In genomic region chr10:117166420-117167345, GRCh38 we compare ENCODE assay signal across 10 cellular contexts. TPM values are rescaled to one million over a fixed set of nuclear protein-coding genes. Genes with fewer than 3 reads are reported as not detected.
A peak's percentile ranks its signal among the peaks of the same experiment; 100 is the strongest.
DNase-seq lines count a peak whose midpoint lies in the region; ATAC-seq and TF ChIP-seq lines count a peak whose summit lies in the region.
"Had no signal": no experiment of that assay in that cellular context is flagged by ENCODE, and none has a peak within 500 bp of the region (broad histone marks: within the 10 kb centered on the region; RNA-seq: fewer than 3 reads in every experiment).

No MANE protein-coding gene starts in this region.

- TF ChIP-seq CTCF in A673 (conservative IDR thresholded peaks at IDR 0.05; ENCODE audit: low read depth, low read length) = no peak
- TF ChIP-seq CTCF in CD4-positive, alpha-beta T cell (IDR thresholded peaks at IDR 0.05) = no peak
- no peak for TF ChIP-seq CTCF in colonic mucosa (IDR thresholded peaks at IDR 0.05)

- H3K36me3 ChIP-seq in A673 (ENCODE audit: insufficient read depth, low read length, poor library complexity, severe bottlenecking) (no peaks in the 10 kb centered on the region), colonic mucosa (no peaks in the 10 kb centered on the region)
- H3K36me3 ChIP-seq: suprapubic skin had no signal

- H3K27ac ChIP-seq in A673 (ENCODE audit: low read depth, low read length, poor library complexity, severe bottlenecking) (peak overlapping the region; percentile 73), colonic mucosa (no peak overlapping the region)
- no peak overlapping the region for H3K27ac ChIP-seq in CD4-positive, alpha-beta T cell (ENCODE audit: low read depth, low read length)
- H3K27ac ChIP-seq: suprapubic skin had no signal

- H3K27me3 ChIP-seq in A673 (replicated peaks; ENCODE audit: insufficient read depth, low read depth, low read length, poor library complexity) = no peaks in the 10 kb centered on the region
- peaks cover 92% of the 10 kb centered on the region for H3K27me3 ChIP-seq in CD4-positive, alpha-beta T cell (ENCODE audit: control insufficient read depth, insufficient read depth, low read length)
- H3K27me3 ChIP-seq in colonic mucosa = peaks cover 88% of the 10 kb centered on the region

- POLR2A ChIA-PET in A673 (lab: Charles Lee; ENCODE audit: low non-redundant PET) (interaction anchor here (0.6 to 0.7 kb wide), 2 partner anchors 76 to 95 kb away, joined by 5 to 7 read pairs; no protein-coding TSS in a partner anchor), T-cell (lab: Charles Lee) (no interaction called here)
- POLR2A ChIA-PET in CD4-positive, alpha-beta T cell (lab: Charles Lee) = interaction anchor here (1.3 kb wide), 1 partner anchor 8 kb away, joined by 4 read pairs; no protein-coding TSS in a partner anchor

- DNase-seq in A673 (ENCODE audit: low spot score) (peak; percentile 33), T-cell (no peak), colonic mucosa (no peak), GOT3 (lab: John Stamatoyannopoulos, UW) (no peak)
- no peak for DNase-seq in CD4-positive, alpha-beta T cell
- DNase-seq: Karpas-422, NCI-H2029 had no signal

- BruUV-seq in A673 (replicated peaks; lab: Mats Ljungman, UMichigan) = TSS peak; percentile 34

- H3K27ac Mint-ChIP-seq in CD4-positive, alpha-beta T cell = no peak overlapping the region
- no peak overlapping the region for H3K27ac Mint-ChIP-seq in T-cell

- ATAC-seq in CD4-positive, alpha-beta T cell (ENCODE audit: poor library complexity) = no peak
- no peak for ATAC-seq in T-cell (replicated peaks in 1 of 4)
- ATAC-seq in GM18867 (IDR thresholded peaks at IDR 0.05; ENCODE audit: unreplicated experiment) = no peak

- peak overlapping the region; percentile 55 for H3K4me3 ChIP-seq in A673 (ENCODE audit: low read depth, low read length, poor library complexity, severe bottlenecking)
- H3K4me3 ChIP-seq in iPS-18c (ENCODE audit: insufficient read depth, low read depth, low read length) = peak overlapping the region; percentile 34; the same call in 1 of the 2 replicates
- no peak overlapping the region for H3K4me3 ChIP-seq in colonic mucosa

- H3K27me3 Mint-ChIP-seq in CD4-positive, alpha-beta T cell = peaks cover 86% of the 10 kb centered on the region
- H3K27me3 Mint-ChIP-seq in T-cell = peaks cover 66 to 82% of the 10 kb centered on the region in 2 donors

- H3K4me1 Mint-ChIP-seq in CD4-positive, alpha-beta T cell (ENCODE audit: low read depth) = peaks cover 44% of the 10 kb centered on the region
- peaks cover 38 to 53% (median 47%) of the 10 kb centered on the region in 3 donors for H3K4me1 Mint-ChIP-seq in T-cell

- H3K9ac ChIP-seq in colonic mucosa (ENCODE audit: low read depth in 2 of 2, low read length in 2 of 2) = no peak overlapping the region

- H3K4me3 Mint-ChIP-seq in CD4-positive, alpha-beta T cell = peak overlapping the region; percentile 39
- peak overlapping the region; percentile 24 to 63 (median 34) for H3K4me3 Mint-ChIP-seq in T-cell

- intact Hi-C loops in A673 (cut with micrococcal nuclease; ENCODE audit: unreplicated experiment) (loop anchor here (2.0 to 5.0 kb wide), 2 partner anchors 96 to 274 kb away; no protein-coding TSS in a partner anchor), colonic mucosa (cut with DNase I) (no loop called here)
- intact Hi-C loops in CD4-positive, alpha-beta T cell (cut with DNase I, micrococcal nuclease) = no loop called here

- H3K4me1 ChIP-seq in A673 (ENCODE audit: insufficient read depth, low read length, poor library complexity, severe bottlenecking) (peaks cover 46% of the 10 kb centered on the region), colonic mucosa (peaks cover 4% of the 10 kb centered on the region)

- CTCF ChIA-PET in A673 (lab: Charles Lee) = interaction anchor here (0.5 to 3.3 kb wide), 9 partner anchors 8 to 484 kb away, joined by 3 to 28 read pairs (median 8); no protein-coding TSS in a partner anchor
- CTCF ChIA-PET in CD4-positive, alpha-beta T cell (lab: Charles Lee) = interaction anchor here (1.5 to 2.9 kb wide), 2 partner anchors 8 to 10 kb away, joined by 6 to 12 read pairs; no protein-coding TSS in a partner anchor
- CTCF ChIA-PET in T-cell (lab: Charles Lee) = interaction anchor here (0.6 to 2.1 kb wide), 8 partner anchors 8 to 370 kb away, joined by 3 to 10 read pairs (median 4); no protein-coding TSS in a partner anchor

- no peaks in the 10 kb centered on the region for H3K9me3 ChIP-seq in A673 (ENCODE audit: low read depth, low read length, poor library complexity, severe bottlenecking)
- no peaks in the 10 kb centered on the region for H3K9me3 ChIP-seq in CD4-positive, alpha-beta T cell (ENCODE audit: control insufficient read depth, low read length)
- H3K9me3 ChIP-seq in iPS-18c (ENCODE audit: control insufficient read depth, insufficient read depth, low read length) = no peaks in the 10 kb centered on the region
- no peaks in the 10 kb centered on the region for H3K9me3 ChIP-seq in colonic mucosa
- H3K9me3 ChIP-seq: suprapubic skin had no signal

- no peaks in the 10 kb centered on the region for H3K9me3 Mint-ChIP-seq in CD4-positive, alpha-beta T cell
- no peaks in the 10 kb centered on the region for H3K9me3 Mint-ChIP-seq in T-cell

- H3K36me3 Mint-ChIP-seq in CD4-positive, alpha-beta T cell (ENCODE audit: low read depth) = no peaks in the 10 kb centered on the region
- H3K36me3 Mint-ChIP-seq in T-cell = no peaks in the 10 kb centered on the region

RNA-seq across cellular contexts. Expression of gene VAX1, which starts 28.6 kb away (rescaled TPM):
- total RNA-seq in A673 (2021) (65.1 and 74.4 TPM in 2 replicates), T-cell (not detected), colonic mucosa (not detected)
- total RNA-seq in CD4-positive, alpha-beta T cell = not detected
- total RNA-seq: suprapubic skin had no signal

RNA-seq across cellular contexts. Expression of gene KCNK18, which starts 30.6 kb away (rescaled TPM):
- total RNA-seq in A673 (2021) (0.43 and 0.44 TPM in 2 replicates), T-cell (not detected), colonic mucosa (not detected)
- total RNA-seq in CD4-positive, alpha-beta T cell = not detected
- total RNA-seq: suprapubic skin had no signal

Comparison
In these comparisons a context has a peak if more than half of its experiments do, and no peak if none do; other contexts are left out.
1. RNA of gene VAX1, which starts 28.6 kb away (total RNA-seq): 65.1 to 74.4 TPM in A673; not detected in CD4-positive, alpha-beta T cell, not detected in T-cell and not detected in colonic mucosa; every median in the first group is over 10 times any median in the second.
2. POLR2A ChIA-PET loops: an anchor here in A673 (0.6 to 0.7 kb wide) and CD4-positive, alpha-beta T cell (1.3 kb wide); none called in T-cell.